Comparison of ENCODE assay signal across 1 cellular context in the genomic region with DNA sequence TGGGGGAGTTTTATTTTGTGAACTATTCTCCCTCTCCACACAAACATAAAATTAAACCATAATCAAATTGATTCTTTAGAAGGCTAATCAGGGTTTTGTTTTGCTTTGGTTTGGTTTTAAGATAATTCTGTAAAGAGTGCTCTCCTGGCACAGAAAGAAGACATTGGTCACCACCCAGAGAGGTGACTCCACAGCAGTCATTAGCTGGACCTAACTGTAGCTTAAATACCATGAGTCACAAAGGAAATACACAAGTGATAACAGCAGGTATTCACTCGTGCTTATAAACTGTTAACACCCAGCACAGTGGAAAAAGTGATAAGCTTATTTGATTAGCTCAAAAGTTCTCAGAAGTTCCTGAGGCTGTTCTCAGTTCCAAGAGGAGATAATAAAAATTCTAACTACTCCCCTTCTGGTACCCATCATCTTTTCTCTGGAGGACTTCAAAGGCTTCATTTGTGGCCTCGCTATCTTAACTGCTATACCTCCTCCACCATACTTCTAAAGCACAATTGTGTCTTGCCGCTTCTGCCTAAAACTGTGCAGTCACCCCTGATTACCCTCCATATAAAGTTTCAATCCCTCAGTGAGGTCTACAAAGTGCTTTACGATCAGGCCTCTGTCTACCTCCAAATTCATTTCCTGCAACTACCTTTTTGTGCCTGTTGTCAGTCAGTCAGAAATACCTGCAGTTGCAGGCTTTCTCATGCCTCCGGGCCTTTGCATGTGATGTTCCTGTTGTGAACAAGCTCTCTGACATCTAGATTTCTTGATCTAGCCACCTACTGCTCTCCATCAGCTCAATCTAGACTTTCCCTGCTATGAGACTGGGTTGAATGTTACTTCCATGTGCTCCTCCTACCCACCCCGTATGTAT.
TF ChIP-seq lines count a peak whose summit lies in the region.

No MANE protein-coding gene starts in this region.

TF ChIP-seq in K562, 482 proteins besides CTCF, POLR2A, EP300 and RAD21 (continued from another document and continues in another):
- TF ChIP-seq WHSC1 (IDR thresholded peaks at IDR 0.05; ENCODE audit: low read length) (no peak), GTF2A2 (tag; IDR thresholded peaks at IDR 0.05) (no peak), RFX1 (IDR thresholded peaks at IDR 0.05) (no peak), ZNF354B (CRISPR knock-in tag; IDR thresholded peaks at IDR 0.05) (no peak), FOSL1 (tag; conservative IDR thresholded peaks at IDR 0.05) (peak; percentile 97), SMARCB1 (IDR thresholded peaks at IDR 0.05; ENCODE audit: insufficient read length, low read depth) (no peak), MCM7 (IDR thresholded peaks at IDR 0.05) (no peak), PTBP1 (IDR thresholded peaks at IDR 0.05; ENCODE audit: low read depth, low read length) (no peak), TCF7L2 (IDR thresholded peaks at IDR 0.05; ENCODE audit: low read depth, low read length) (no peak), MNT (conservative IDR thresholded peaks at IDR 0.05) (peak in 1 of 2 experiments; percentile 43; a peak in 1 of 4 replicates), ZNF324 (CRISPR knock-in tag; IDR thresholded peaks at IDR 0.05) (no peak), PML (IDR thresholded peaks at IDR 0.05; ENCODE audit: low read length) (peak; percentile 51; the same call in 1 of the 2 replicates), ZNF24 (IDR thresholded peaks at IDR 0.05) (no peak), SP2 (IDR thresholded peaks at IDR 0.05; ENCODE audit: extremely low read depth, low read depth, low read length, poor library complexity, severe bottlenecking) (no peak), HDAC8 (tag; IDR thresholded peaks at IDR 0.05) (no peak), ZBTB9 (CRISPR knock-in tag; IDR thresholded peaks at IDR 0.05) (no peak), HIVEP1 (CRISPR knock-in tag; IDR thresholded peaks at IDR 0.05) (no peak), SRSF9 (IDR thresholded peaks at IDR 0.05; ENCODE audit: borderline replicate concordance, low read depth, low read length) (no peak), KLF1 (tag; IDR thresholded peaks at IDR 0.05) (no peak), CXXC5 (CRISPR knock-in tag; IDR thresholded peaks at IDR 0.05) (0 out of 2 replicates have a peak, but pooled peaks have one; percentile 48), ILF3 (IDR thresholded peaks at IDR 0.05; ENCODE audit: borderline replicate concordance) (no peak), FOXP1 (CRISPR knock-in tag; IDR thresholded peaks at IDR 0.05) (no peak), ZNF583 (CRISPR knock-in tag; IDR thresholded peaks at IDR 0.05) (no peak), ZKSCAN8 (CRISPR knock-in tag; IDR thresholded peaks at IDR 0.05) (peak; percentile 67; the same call in 1 of the 2 replicates), BACH1 (tag; IDR thresholded peaks at IDR 0.05) (no peak), E2F3 (CRISPR knock-in tag; IDR thresholded peaks at IDR 0.05) (no peak), COPS2 (conservative IDR thresholded peaks at IDR 0.05) (no peak), NELFE (IDR thresholded peaks at IDR 0.05; ENCODE audit: insufficient read depth, insufficient read length) (no peak), TCF3 (CRISPR knock-in tag; IDR thresholded peaks at IDR 0.05) (peak; percentile 68), ZFP36 (IDR thresholded peaks at IDR 0.05; ENCODE audit: low read depth, low read length, partially characterized antibody) (no peak), CEBPG (CRISPR knock-in tag; IDR thresholded peaks at IDR 0.05) (no peak), CEBPG (tag; conservative IDR thresholded peaks at IDR 0.05 in 1 of 2, IDR thresholded peaks at IDR 0.05 in 1 of 2) (no peak), PRPF4 (IDR thresholded peaks at IDR 0.05; ENCODE audit: insufficient read depth, low read depth, low read length, poor library complexity, severe bottlenecking) (no peak), SFPQ (IDR thresholded peaks at IDR 0.05; ENCODE audit: low read depth, low read length) (no peak), MAFF (IDR thresholded peaks at IDR 0.05; ENCODE audit: low read length) (peak; percentile 23; the same call in 1 of the 2 replicates), MAFG (tag; conservative IDR thresholded peaks at IDR 0.05) (no peak), HNRNPL (IDR thresholded peaks at IDR 0.05; ENCODE audit: low read depth, low read length) (no peak), GATAD2A (IDR thresholded peaks at IDR 0.05) (peak; percentile 77; the same call in 1 of the 2 replicates), NR0B1 (IDR thresholded peaks at IDR 0.05; ENCODE audit: partially characterized antibody) (no peak), ZNF121 (CRISPR knock-in tag; conservative IDR thresholded peaks at IDR 0.05) (no peak), SMARCC2 (IDR thresholded peaks at IDR 0.05; ENCODE audit: low read depth) (peak; percentile 76; the same call in 1 of the 2 replicates), ZNF707 (CRISPR knock-in tag; conservative IDR thresholded peaks at IDR 0.05) (no peak), CHD1 (IDR thresholded peaks at IDR 0.05; ENCODE audit: low read length) (no peak), RBM34 (IDR thresholded peaks at IDR 0.05; ENCODE audit: borderline replicate concordance, insufficient read depth, low read length) (no peak), RBM25 (IDR thresholded peaks at IDR 0.05; ENCODE audit: low read depth, low read length, severe bottlenecking) (peak; percentile 64), CBX1 (IDR thresholded peaks at IDR 0.05; ENCODE audit: low read depth) (no peak), ZNF57 (CRISPR knock-in tag; IDR thresholded peaks at IDR 0.05) (no peak)
- TF ChIP-seq, protein P1, sequence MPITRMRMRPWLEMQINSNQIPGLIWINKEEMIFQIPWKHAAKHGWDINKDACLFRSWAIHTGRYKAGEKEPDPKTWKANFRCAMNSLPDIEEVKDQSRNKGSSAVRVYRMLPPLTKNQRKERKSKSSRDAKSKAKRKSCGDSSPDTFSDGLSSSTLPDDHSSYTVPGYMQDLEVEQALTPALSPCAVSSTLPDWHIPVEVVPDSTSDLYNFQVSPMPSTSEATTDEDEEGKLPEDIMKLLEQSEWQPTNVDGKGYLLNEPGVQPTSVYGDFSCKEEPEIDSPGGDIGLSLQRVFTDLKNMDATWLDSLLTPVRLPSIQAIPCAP (CRISPR knock-in tag; IDR thresholded peaks at IDR 0.05; ENCODE audit: borderline replicate concordance) = no peak
- TF ChIP-seq, protein P2, sequence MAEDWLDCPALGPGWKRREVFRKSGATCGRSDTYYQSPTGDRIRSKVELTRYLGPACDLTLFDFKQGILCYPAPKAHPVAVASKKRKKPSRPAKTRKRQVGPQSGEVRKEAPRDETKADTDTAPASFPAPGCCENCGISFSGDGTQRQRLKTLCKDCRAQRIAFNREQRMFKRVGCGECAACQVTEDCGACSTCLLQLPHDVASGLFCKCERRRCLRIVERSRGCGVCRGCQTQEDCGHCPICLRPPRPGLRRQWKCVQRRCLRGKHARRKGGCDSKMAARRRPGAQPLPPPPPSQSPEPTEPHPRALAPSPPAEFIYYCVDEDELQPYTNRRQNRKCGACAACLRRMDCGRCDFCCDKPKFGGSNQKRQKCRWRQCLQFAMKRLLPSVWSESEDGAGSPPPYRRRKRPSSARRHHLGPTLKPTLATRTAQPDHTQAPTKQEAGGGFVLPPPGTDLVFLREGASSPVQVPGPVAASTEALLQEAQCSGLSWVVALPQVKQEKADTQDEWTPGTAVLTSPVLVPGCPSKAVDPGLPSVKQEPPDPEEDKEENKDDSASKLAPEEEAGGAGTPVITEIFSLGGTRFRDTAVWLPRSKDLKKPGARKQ (CRISPR knock-in tag; IDR thresholded peaks at IDR 0.05) = no peak
- TF ChIP-seq, protein P3, sequence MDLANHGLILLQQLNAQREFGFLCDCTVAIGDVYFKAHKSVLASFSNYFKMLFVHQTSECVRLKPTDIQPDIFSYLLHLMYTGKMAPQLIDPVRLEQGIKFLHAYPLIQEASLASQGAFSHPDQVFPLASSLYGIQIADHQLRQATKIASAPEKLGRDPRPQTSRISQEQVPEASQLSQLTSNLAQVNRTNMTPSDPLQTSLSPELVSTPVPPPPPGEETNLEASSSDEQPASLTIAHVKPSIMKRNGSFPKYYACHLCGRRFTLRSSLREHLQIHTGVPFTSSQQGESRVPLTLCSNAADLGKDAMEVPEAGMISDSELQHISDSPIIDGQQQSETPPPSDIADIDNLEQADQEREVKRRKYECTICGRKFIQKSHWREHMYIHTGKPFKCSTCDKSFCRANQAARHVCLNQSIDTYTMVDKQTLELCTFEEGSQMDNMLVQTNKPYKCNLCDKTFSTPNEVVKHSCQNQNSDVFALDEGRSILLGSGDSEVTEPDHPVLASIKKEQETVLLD (IDR thresholded peaks at IDR 0.05) = peak; percentile 77; the same call in 1 of the 2 replicates
- TF ChIP-seq, protein P4, sequence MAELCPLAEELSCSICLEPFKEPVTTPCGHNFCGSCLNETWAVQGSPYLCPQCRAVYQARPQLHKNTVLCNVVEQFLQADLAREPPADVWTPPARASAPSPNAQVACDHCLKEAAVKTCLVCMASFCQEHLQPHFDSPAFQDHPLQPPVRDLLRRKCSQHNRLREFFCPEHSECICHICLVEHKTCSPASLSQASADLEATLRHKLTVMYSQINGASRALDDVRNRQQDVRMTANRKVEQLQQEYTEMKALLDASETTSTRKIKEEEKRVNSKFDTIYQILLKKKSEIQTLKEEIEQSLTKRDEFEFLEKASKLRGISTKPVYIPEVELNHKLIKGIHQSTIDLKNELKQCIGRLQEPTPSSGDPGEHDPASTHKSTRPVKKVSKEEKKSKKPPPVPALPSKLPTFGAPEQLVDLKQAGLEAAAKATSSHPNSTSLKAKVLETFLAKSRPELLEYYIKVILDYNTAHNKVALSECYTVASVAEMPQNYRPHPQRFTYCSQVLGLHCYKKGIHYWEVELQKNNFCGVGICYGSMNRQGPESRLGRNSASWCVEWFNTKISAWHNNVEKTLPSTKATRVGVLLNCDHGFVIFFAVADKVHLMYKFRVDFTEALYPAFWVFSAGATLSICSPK (IDR thresholded peaks at IDR 0.05; ENCODE audit: borderline replicate concordance) = no peak
- TF ChIP-seq, protein P5, sequence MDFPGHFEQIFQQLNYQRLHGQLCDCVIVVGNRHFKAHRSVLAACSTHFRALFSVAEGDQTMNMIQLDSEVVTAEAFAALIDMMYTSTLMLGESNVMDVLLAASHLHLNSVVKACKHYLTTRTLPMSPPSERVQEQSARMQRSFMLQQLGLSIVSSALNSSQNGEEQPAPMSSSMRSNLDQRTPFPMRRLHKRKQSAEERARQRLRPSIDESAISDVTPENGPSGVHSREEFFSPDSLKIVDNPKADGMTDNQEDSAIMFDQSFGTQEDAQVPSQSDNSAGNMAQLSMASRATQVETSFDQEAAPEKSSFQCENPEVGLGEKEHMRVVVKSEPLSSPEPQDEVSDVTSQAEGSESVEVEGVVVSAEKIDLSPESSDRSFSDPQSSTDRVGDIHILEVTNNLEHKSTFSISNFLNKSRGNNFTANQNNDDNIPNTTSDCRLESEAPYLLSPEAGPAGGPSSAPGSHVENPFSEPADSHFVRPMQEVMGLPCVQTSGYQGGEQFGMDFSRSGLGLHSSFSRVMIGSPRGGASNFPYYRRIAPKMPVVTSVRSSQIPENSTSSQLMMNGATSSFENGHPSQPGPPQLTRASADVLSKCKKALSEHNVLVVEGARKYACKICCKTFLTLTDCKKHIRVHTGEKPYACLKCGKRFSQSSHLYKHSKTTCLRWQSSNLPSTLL (IDR thresholded peaks at IDR 0.05) = no peak
